ENCODE assay signal across 1 cellular context in the genomic region with DNA sequence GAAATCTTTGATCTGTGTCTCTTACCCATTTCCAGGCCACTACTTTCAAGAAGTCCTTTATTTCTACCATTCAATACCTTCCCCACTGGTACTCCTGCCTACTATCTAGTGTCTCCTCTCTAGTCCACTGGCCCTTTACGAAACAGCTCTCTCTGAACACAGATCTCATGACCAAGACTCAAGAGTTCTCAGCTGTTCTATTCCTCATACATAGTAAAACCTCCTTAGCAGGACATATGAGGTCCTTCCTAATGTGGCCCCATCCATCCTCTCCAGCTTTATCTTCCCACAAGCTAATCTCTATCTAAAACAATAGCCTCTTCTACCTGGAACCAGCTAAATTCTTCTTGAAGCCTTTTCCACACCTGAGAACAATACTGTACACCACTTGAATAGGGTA.
TF ChIP-seq lines count a peak whose summit lies in the region.

No MANE protein-coding gene starts in this region.

TF ChIP-seq in A549, 52 proteins besides CTCF, POLR2A, EP300 and RAD21 (continued from another document):
- no peak for TF ChIP-seq HOXB5 (CRISPR knock-in tag; IDR thresholded peaks at IDR 0.05)
- TF ChIP-seq CBX2 (IDR thresholded peaks at IDR 0.05; ENCODE audit: borderline replicate concordance, low read depth), result no peak
- TF ChIP-seq PHF8 (IDR thresholded peaks at IDR 0.05; ENCODE audit: borderline replicate concordance, low read depth), result no peak
- TF ChIP-seq, protein P1, sequence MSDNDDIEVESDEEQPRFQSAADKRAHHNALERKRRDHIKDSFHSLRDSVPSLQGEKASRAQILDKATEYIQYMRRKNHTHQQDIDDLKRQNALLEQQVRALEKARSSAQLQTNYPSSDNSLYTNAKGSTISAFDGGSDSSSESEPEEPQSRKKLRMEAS (IDR thresholded peaks at IDR 0.05), result no peak
- TF ChIP-seq, protein P2, sequence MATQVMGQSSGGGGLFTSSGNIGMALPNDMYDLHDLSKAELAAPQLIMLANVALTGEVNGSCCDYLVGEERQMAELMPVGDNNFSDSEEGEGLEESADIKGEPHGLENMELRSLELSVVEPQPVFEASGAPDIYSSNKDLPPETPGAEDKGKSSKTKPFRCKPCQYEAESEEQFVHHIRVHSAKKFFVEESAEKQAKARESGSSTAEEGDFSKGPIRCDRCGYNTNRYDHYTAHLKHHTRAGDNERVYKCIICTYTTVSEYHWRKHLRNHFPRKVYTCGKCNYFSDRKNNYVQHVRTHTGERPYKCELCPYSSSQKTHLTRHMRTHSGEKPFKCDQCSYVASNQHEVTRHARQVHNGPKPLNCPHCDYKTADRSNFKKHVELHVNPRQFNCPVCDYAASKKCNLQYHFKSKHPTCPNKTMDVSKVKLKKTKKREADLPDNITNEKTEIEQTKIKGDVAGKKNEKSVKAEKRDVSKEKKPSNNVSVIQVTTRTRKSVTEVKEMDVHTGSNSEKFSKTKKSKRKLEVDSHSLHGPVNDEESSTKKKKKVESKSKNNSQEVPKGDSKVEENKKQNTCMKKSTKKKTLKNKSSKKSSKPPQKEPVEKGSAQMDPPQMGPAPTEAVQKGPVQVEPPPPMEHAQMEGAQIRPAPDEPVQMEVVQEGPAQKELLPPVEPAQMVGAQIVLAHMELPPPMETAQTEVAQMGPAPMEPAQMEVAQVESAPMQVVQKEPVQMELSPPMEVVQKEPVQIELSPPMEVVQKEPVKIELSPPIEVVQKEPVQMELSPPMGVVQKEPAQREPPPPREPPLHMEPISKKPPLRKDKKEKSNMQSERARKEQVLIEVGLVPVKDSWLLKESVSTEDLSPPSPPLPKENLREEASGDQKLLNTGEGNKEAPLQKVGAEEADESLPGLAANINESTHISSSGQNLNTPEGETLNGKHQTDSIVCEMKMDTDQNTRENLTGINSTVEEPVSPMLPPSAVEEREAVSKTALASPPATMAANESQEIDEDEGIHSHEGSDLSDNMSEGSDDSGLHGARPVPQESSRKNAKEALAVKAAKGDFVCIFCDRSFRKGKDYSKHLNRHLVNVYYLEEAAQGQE (IDR thresholded peaks at IDR 0.05), result no peak
- TF ChIP-seq HEYL (CRISPR knock-in tag; IDR thresholded peaks at IDR 0.05), result no peak
- no peak for TF ChIP-seq NPAS2 (CRISPR knock-in tag; IDR thresholded peaks at IDR 0.05; ENCODE audit: borderline replicate concordance)
- TF ChIP-seq, protein P3, sequence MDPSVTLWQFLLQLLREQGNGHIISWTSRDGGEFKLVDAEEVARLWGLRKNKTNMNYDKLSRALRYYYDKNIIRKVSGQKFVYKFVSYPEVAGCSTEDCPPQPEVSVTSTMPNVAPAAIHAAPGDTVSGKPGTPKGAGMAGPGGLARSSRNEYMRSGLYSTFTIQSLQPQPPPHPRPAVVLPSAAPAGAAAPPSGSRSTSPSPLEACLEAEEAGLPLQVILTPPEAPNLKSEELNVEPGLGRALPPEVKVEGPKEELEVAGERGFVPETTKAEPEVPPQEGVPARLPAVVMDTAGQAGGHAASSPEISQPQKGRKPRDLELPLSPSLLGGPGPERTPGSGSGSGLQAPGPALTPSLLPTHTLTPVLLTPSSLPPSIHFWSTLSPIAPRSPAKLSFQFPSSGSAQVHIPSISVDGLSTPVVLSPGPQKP (IDR thresholded peaks at IDR 0.05; ENCODE audit: low read depth, low read length), result no peak
- no peak for TF ChIP-seq SMC3 (IDR thresholded peaks at IDR 0.05)
- TF ChIP-seq CHD2 (IDR thresholded peaks at IDR 0.05; ENCODE audit: low read length, partially characterized antibody), result no peak
